Comparison of ENCODE assay signal across 12 cellular contexts in the genomic region with DNA sequence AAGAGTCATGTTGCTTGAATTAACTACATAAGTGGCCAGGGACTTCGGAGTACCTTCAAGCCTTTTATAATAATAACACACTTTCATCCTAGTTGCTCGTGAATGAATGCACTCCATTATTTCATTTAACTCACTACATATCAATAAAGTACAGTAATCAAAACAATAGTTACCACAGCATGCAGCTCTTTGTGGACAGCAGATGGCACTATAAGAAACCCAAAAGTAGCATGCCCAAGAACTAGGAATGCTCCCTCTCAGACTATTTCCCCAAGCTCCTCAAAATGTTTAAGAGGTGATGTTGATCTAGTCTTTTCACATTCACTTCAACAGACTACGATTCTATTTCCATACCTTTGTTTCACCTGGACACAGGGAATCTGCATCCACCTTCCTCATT.
DNase-seq lines count a peak whose midpoint lies in the region; ATAC-seq, FAIRE-seq and TF ChIP-seq lines count a peak whose summit lies in the region.
"Had no signal": no experiment of that assay in that cellular context is flagged by ENCODE, and none has a peak within 500 bp of the region (broad histone marks: within the 10 kb centered on the region; RNA-seq: fewer than 3 reads in every experiment).

No MANE protein-coding gene starts in this region.

- TF ChIP-seq CTCF in 22Rv1 (IDR thresholded peaks at IDR 0.05) (peak; percentile 58), GM23338 (conservative IDR thresholded peaks at IDR 0.05; ENCODE audit: low read depth in 2 of 2) (peak; percentile 47 to 58), keratinocyte (optimal IDR thresholded peaks at IDR 0.05 in 1 of 3, IDR thresholded peaks at IDR 0.05 in 1 of 3, conservative IDR thresholded peaks at IDR 0.05 in 1 of 3; ENCODE audit: extremely low read depth in 1 of 3, insufficient read depth in 2 of 3, low read length in 3 of 3) (peak; percentile 19 to 44 (median 32))

- intact Hi-C loops in naive thymus-derived CD4-positive, alpha-beta T cell (cut with micrococcal nuclease), result no loop called here

- no peak overlapping the region for H3K9ac ChIP-seq in keratinocyte (ENCODE audit: control insufficient read depth, extremely low read depth, insufficient read depth, low read length)

- POLR2A ChIA-PET in naive thymus-derived CD4-positive, alpha-beta T cell (lab: Charles Lee), result no interaction called here

- H2AFZ ChIP-seq in GM23338, result no peak overlapping the region
- H2AFZ ChIP-seq in keratinocyte (ENCODE audit: control insufficient read depth, low read length), result no peak overlapping the region

- H3K4me3 Mint-ChIP-seq in GM23338, result no peak overlapping the region
- no peak overlapping the region for H3K4me3 Mint-ChIP-seq in naive thymus-derived CD4-positive, alpha-beta T cell
- H3K4me3 Mint-ChIP-seq in activated T-cell treated with anti-CD3 and anti-CD28 coated beads, Interleukin-2, amount 50 U/mL, for 24 hours, result no peak overlapping the region

- no peaks in the 10 kb centered on the region for H3K9me1 ChIP-seq in keratinocyte (ENCODE audit: control insufficient read depth, extremely low read depth, insufficient read depth, low read length)

- peak; percentile 16 for DNase-seq in GM23338 (ENCODE audit: low spot score)
- DNase-seq in keratinocyte (ENCODE audit: low read depth, low spot score), result no peak
- DNase-seq in activated CD8-positive, alpha-beta memory T cell treated with anti-CD3 and anti-CD28 coated beads, Interleukin-2, amount 50 U/mL, for 4 hours, result no peak
- no peak for DNase-seq in naive thymus-derived CD4-positive, alpha-beta T cell
- DNase-seq in activated T-cell treated with anti-CD3 and anti-CD28 coated beads, Interleukin-2, amount 50 U/mL, for 24 hours, result no peak
- DNase-seq: activated CD4-positive, alpha-beta T cell treated with anti-CD3 and anti-CD28 coated beads for 4 hours; KG1 had no signal

- CTCF ChIA-PET in naive thymus-derived CD4-positive, alpha-beta T cell (lab: Charles Lee), result no interaction called here

- H3F3A ChIP-seq in GM23338 (replicated peaks; ENCODE audit: low read depth), result no peaks in the 10 kb centered on the region

- H3K4me3 ChIP-seq in GM23338 (no peak overlapping the region), keratinocyte (ENCODE audit: control insufficient read depth in 2 of 3, extremely low read depth in 1 of 3, insufficient read depth in 2 of 3, low read depth in 1 of 3, low read length in 3 of 3) (no peak overlapping the region)
- no peak overlapping the region for H3K4me3 ChIP-seq in naive thymus-derived CD4-positive, alpha-beta T cell (ENCODE audit: low read length)

- H3K27ac ChIP-seq in 22Rv1, result no peak overlapping the region
- no peak overlapping the region for H3K27ac ChIP-seq in GM23338 (ENCODE audit: low read depth)
- H3K27ac ChIP-seq in keratinocyte (ENCODE audit: control insufficient read depth, insufficient read depth, low read length), result no peak overlapping the region
- no peak overlapping the region for H3K27ac ChIP-seq in naive thymus-derived CD4-positive, alpha-beta T cell (ENCODE audit: low read depth, low read length)
- H3K27ac ChIP-seq: neutrophil had no signal

- no peak overlapping the region for H3K4me2 ChIP-seq in GM23338
- H3K4me2 ChIP-seq in keratinocyte (ENCODE audit: control insufficient read depth, extremely low read depth, insufficient read depth, low read depth, low read length), result no peak overlapping the region

- no peaks in the 10 kb centered on the region for H3K27me3 Mint-ChIP-seq in GM23338 (ENCODE audit: insufficient read depth, low read depth, poor library complexity)
- no peaks in the 10 kb centered on the region for H3K27me3 Mint-ChIP-seq in naive thymus-derived CD4-positive, alpha-beta T cell
- peaks cover 3% of the 10 kb centered on the region for H3K27me3 Mint-ChIP-seq in activated T-cell treated with anti-CD3 and anti-CD28 coated beads, Interleukin-2, amount 50 U/mL, for 24 hours

- no peaks in the 10 kb centered on the region for H3K36me3 Mint-ChIP-seq in GM23338 (ENCODE audit: low read depth)
- H3K36me3 Mint-ChIP-seq in naive thymus-derived CD4-positive, alpha-beta T cell, result no peaks in the 10 kb centered on the region
- H3K36me3 Mint-ChIP-seq in activated T-cell treated with anti-CD3 and anti-CD28 coated beads, Interleukin-2, amount 50 U/mL, for 24 hours (ENCODE audit: low read depth), result no peaks in the 10 kb centered on the region

- no peak overlapping the region for H3K27ac Mint-ChIP-seq in GM23338
- no peak overlapping the region for H3K27ac Mint-ChIP-seq in naive thymus-derived CD4-positive, alpha-beta T cell
- no peak overlapping the region for H3K27ac Mint-ChIP-seq in activated T-cell treated with anti-CD3 and anti-CD28 coated beads, Interleukin-2, amount 50 U/mL, for 24 hours

- H3K9me3 Mint-ChIP-seq in GM23338, result no peaks in the 10 kb centered on the region
- H3K9me3 Mint-ChIP-seq in naive thymus-derived CD4-positive, alpha-beta T cell, result peaks cover 0 to 4% (median 0%) of the 10 kb centered on the region in 11 donors
- no peaks in the 10 kb centered on the region for H3K9me3 Mint-ChIP-seq in activated T-cell treated with anti-CD3 and anti-CD28 coated beads, Interleukin-2, amount 50 U/mL, for 24 hours

- no peaks in the 10 kb centered on the region for H3K9me3 ChIP-seq in keratinocyte (ENCODE audit: control insufficient read depth, low read depth, low read length)
- H3K9me3 ChIP-seq in naive thymus-derived CD4-positive, alpha-beta T cell (ENCODE audit: control insufficient read depth in 2 of 3, low read length in 3 of 3), result no peaks in the 10 kb centered on the region
- H3K9me3 ChIP-seq: neutrophil had no signal

- H3K36me3 ChIP-seq in GM23338 (ENCODE audit: insufficient read depth) (no peaks in the 10 kb centered on the region), keratinocyte (ENCODE audit: control insufficient read depth in 2 of 2, extremely low read depth in 1 of 2, insufficient read depth in 2 of 2, low read length in 2 of 2) (no peaks in the 10 kb centered on the region)
- H3K36me3 ChIP-seq in naive thymus-derived CD4-positive, alpha-beta T cell (ENCODE audit: control insufficient read depth in 2 of 3, insufficient read depth in 3 of 3, low read length in 3 of 3), result no peaks in the 10 kb centered on the region
- H3K36me3 ChIP-seq: neutrophil had no signal

- dilution Hi-C loops in keratinocyte (cut with MboI; ENCODE audit: extremely low pct_ligation_motif_present, low sequenced_read_pairs), result no loop called here

- no peaks in the 10 kb centered on the region for H3K9me2 ChIP-seq in GM23338 (ENCODE audit: insufficient read depth)

- H3K79me2 ChIP-seq in GM23338 (replicated peaks; ENCODE audit: insufficient read depth) (no peaks in the 10 kb centered on the region), keratinocyte (ENCODE audit: control insufficient read depth, insufficient read depth, low read length) (no peaks in the 10 kb centered on the region)

- no peak for ATAC-seq in GM23338
- ATAC-seq in SK-N-SH treated with all-trans-retinoic acid at 6 μM for 48 hours, result peak; percentile 67
- ATAC-seq in naive thymus-derived CD4-positive, alpha-beta T cell, result no peak
- ATAC-seq in GM18858 (IDR thresholded peaks at IDR 0.05; ENCODE audit: unreplicated experiment), result no peak

- peaks cover 7% of the 10 kb centered on the region; the same call in 1 of the 2 replicates for H3K4me1 ChIP-seq in GM23338 (ENCODE audit: insufficient read depth)
- H3K4me1 ChIP-seq in keratinocyte (ENCODE audit: control insufficient read depth, extremely low read depth, insufficient read depth, low read length), result peaks cover 2% of the 10 kb centered on the region
- no peaks in the 10 kb centered on the region for H3K4me1 ChIP-seq in naive thymus-derived CD4-positive, alpha-beta T cell (ENCODE audit: control insufficient read depth in 2 of 2, insufficient read depth in 2 of 2, low read length in 2 of 2)

- peaks cover 17% of the 10 kb centered on the region; the same call in 2 of the 3 replicates for H3K4me1 Mint-ChIP-seq in GM23338
- no peaks in the 10 kb centered on the region for H3K4me1 Mint-ChIP-seq in naive thymus-derived CD4-positive, alpha-beta T cell
- H3K4me1 Mint-ChIP-seq in activated T-cell treated with anti-CD3 and anti-CD28 coated beads, Interleukin-2, amount 50 U/mL, for 24 hours (ENCODE audit: low read depth), result no peaks in the 10 kb centered on the region

- no peaks in the 10 kb centered on the region for H4K20me1 ChIP-seq in GM23338 (replicated peaks; ENCODE audit: insufficient read depth)
- no peaks in the 10 kb centered on the region for H4K20me1 ChIP-seq in keratinocyte (ENCODE audit: control insufficient read depth, extremely low read depth, insufficient read depth, low read length)

- FAIRE-seq in keratinocyte (lab: Jason Lieb, UNC), result peak; percentile 51
- FAIRE-seq: frontal cortex had no signal

- no peaks in the 10 kb centered on the region for H3K27me3 ChIP-seq in GM23338 (ENCODE audit: insufficient read depth)
- H3K27me3 ChIP-seq in keratinocyte (ENCODE audit: control insufficient read depth, extremely low read depth, insufficient read depth, low read length), result no peaks in the 10 kb centered on the region
- no peaks in the 10 kb centered on the region for H3K27me3 ChIP-seq in naive thymus-derived CD4-positive, alpha-beta T cell (ENCODE audit: control insufficient read depth in 2 of 2, insufficient read depth in 2 of 2, low read length in 2 of 2)
- H3K27me3 ChIP-seq: neutrophil had no signal

TF ChIP-seq in GM23338, 12 proteins besides CTCF, POLR2A, EP300 and RAD21 (continues in another document):
- TF ChIP-seq, protein P1, sequence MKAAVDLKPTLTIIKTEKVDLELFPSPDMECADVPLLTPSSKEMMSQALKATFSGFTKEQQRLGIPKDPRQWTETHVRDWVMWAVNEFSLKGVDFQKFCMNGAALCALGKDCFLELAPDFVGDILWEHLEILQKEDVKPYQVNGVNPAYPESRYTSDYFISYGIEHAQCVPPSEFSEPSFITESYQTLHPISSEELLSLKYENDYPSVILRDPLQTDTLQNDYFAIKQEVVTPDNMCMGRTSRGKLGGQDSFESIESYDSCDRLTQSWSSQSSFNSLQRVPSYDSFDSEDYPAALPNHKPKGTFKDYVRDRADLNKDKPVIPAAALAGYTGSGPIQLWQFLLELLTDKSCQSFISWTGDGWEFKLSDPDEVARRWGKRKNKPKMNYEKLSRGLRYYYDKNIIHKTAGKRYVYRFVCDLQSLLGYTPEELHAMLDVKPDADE (IDR thresholded peaks at IDR 0.05), result no peak
- TF ChIP-seq NANOG (IDR thresholded peaks at IDR 0.05; ENCODE audit: borderline replicate concordance), result no peak
- no peak for TF ChIP-seq ZNF114 (CRISPR knock-in tag; IDR thresholded peaks at IDR 0.05)

TF ChIP-seq in SK-N-SH treated with all-trans-retinoic acid at 6 μM for 48 hours, 23 proteins besides CTCF, POLR2A, EP300 and RAD21:
- no peak for TF ChIP-seq PPARA (CRISPR knock-in tag; IDR thresholded peaks at IDR 0.05; ENCODE audit: borderline replicate concordance)
